ENCODE assay signal across 1 cellular context in genomic region chr7:44922351-44922694, GRCh38.
TF ChIP-seq lines count a peak whose summit lies in the region.

No MANE protein-coding gene starts in this region.

TF ChIP-seq in SK-N-SH treated with all-trans-retinoic acid at 6 μM for 48 hours, 23 proteins besides CTCF, POLR2A, EP300 and RAD21:
- TF ChIP-seq, protein P1, sequence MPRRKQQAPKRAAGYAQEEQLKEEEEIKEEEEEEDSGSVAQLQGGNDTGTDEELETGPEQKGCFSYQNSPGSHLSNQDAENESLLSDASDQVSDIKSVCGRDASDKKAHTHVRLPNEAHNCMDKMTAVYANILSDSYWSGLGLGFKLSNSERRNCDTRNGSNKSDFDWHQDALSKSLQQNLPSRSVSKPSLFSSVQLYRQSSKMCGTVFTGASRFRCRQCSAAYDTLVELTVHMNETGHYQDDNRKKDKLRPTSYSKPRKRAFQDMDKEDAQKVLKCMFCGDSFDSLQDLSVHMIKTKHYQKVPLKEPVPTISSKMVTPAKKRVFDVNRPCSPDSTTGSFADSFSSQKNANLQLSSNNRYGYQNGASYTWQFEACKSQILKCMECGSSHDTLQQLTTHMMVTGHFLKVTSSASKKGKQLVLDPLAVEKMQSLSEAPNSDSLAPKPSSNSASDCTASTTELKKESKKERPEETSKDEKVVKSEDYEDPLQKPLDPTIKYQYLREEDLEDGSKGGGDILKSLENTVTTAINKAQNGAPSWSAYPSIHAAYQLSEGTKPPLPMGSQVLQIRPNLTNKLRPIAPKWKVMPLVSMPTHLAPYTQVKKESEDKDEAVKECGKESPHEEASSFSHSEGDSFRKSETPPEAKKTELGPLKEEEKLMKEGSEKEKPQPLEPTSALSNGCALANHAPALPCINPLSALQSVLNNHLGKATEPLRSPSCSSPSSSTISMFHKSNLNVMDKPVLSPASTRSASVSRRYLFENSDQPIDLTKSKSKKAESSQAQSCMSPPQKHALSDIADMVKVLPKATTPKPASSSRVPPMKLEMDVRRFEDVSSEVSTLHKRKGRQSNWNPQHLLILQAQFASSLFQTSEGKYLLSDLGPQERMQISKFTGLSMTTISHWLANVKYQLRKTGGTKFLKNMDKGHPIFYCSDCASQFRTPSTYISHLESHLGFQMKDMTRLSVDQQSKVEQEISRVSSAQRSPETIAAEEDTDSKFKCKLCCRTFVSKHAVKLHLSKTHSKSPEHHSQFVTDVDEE (CRISPR knock-in tag; IDR thresholded peaks at IDR 0.05) = no peak
- TF ChIP-seq CSDC2 (CRISPR knock-in tag; IDR thresholded peaks at IDR 0.05) = no peak
- no peak for TF ChIP-seq ZFP30 (CRISPR knock-in tag; IDR thresholded peaks at IDR 0.05)
- no peak for TF ChIP-seq ZNF70 (CRISPR knock-in tag; IDR thresholded peaks at IDR 0.05)
- TF ChIP-seq, protein P2, sequence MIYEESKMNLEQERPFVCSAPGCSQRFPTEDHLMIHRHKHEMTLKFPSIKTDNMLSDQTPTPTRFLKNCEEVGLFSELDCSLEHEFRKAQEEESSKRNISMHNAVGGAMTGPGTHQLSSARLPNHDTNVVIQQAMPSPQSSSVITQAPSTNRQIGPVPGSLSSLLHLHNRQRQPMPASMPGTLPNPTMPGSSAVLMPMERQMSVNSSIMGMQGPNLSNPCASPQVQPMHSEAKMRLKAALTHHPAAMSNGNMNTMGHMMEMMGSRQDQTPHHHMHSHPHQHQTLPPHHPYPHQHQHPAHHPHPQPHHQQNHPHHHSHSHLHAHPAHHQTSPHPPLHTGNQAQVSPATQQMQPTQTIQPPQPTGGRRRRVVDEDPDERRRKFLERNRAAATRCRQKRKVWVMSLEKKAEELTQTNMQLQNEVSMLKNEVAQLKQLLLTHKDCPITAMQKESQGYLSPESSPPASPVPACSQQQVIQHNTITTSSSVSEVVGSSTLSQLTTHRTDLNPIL (CRISPR knock-in tag; IDR thresholded peaks at IDR 0.05; ENCODE audit: low read depth) = no peak
- TF ChIP-seq OSR1 (CRISPR knock-in tag; IDR thresholded peaks at IDR 0.05) = no peak
- TF ChIP-seq GLIS3 (CRISPR knock-in tag; IDR thresholded peaks at IDR 0.05) = no peak
- no peak for TF ChIP-seq PPARA (CRISPR knock-in tag; IDR thresholded peaks at IDR 0.05; ENCODE audit: borderline replicate concordance)
- no peak for TF ChIP-seq ZC3H10 (CRISPR knock-in tag; IDR thresholded peaks at IDR 0.05)
- TF ChIP-seq ARNTL (CRISPR knock-in tag; IDR thresholded peaks at IDR 0.05; ENCODE audit: borderline replicate concordance, low read depth) = no peak
- no peak for TF ChIP-seq BACH2 (CRISPR knock-in tag; IDR thresholded peaks at IDR 0.05; ENCODE audit: borderline replicate concordance)
- TF ChIP-seq, protein P3, sequence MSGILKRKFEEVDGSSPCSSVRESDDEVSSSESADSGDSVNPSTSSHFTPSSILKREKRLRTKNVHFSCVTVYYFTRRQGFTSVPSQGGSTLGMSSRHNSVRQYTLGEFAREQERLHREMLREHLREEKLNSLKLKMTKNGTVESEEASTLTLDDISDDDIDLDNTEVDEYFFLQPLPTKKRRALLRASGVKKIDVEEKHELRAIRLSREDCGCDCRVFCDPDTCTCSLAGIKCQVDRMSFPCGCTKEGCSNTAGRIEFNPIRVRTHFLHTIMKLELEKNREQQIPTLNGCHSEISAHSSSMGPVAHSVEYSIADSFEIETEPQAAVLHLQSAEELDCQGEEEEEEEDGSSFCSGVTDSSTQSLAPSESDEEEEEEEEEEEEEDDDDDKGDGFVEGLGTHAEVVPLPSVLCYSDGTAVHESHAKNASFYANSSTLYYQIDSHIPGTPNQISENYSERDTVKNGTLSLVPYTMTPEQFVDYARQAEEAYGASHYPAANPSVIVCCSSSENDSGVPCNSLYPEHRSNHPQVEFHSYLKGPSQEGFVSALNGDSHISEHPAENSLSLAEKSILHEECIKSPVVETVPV (CRISPR knock-in tag; IDR thresholded peaks at IDR 0.05) = no peak
- no peak for TF ChIP-seq ZNF8 (CRISPR knock-in tag; IDR thresholded peaks at IDR 0.05)
- TF ChIP-seq TCF4 (CRISPR knock-in tag; IDR thresholded peaks at IDR 0.05; ENCODE audit: borderline replicate concordance) = no peak
